In genomic region chr7:151744656-151745055, GRCh38 we compare ENCODE assay signal across 17 cellular contexts.
DNase-seq lines count a peak whose midpoint lies in the region; ATAC-seq, FAIRE-seq and TF ChIP-seq lines count a peak whose summit lies in the region.
"Had no signal": no experiment of that assay in that cellular context is flagged by ENCODE, and none has a peak within 500 bp of the region (broad histone marks: within the 10 kb centered on the region; RNA-seq: fewer than 3 reads in every experiment).

No MANE protein-coding gene starts in this region.

- H4K5ac ChIP-seq in H1 (ENCODE audit: insufficient read length, low read depth, low read length): no peak overlapping the region

- no peaks in the 10 kb centered on the region for H3K27me3 Mint-ChIP-seq in type B pancreatic cell

- POLR2A ChIA-PET in H1 (lab: Charles Lee; ENCODE audit: partially characterized antibody): no interaction called here

- H2BK12ac ChIP-seq in H1 (ENCODE audit: low read depth, low read length): 0 out of 2 replicates have a peak overlapping the region, but pooled peaks have one; percentile 68

- no peaks in the 10 kb centered on the region for H3K23me2 ChIP-seq in H1 (ENCODE audit: low read depth, low read length)

- H2BK120ac ChIP-seq in H1 (replicated peaks; ENCODE audit: low read depth, low read length): no peak overlapping the region

- no peak for FAIRE-seq in H1 (lab: Jason Lieb, UNC)
- FAIRE-seq: GM12891 had no signal

- H3K4me3 Mint-ChIP-seq in type B pancreatic cell: no peak overlapping the region

- no peaks in the 10 kb centered on the region for H3K36me3 Mint-ChIP-seq in type B pancreatic cell

- H3K9me3 ChIP-seq in H1 (ENCODE audit: insufficient read depth in 2 of 2, low read depth in 1 of 2, low read length in 1 of 2) (no peaks in the 10 kb centered on the region), osteoblast (ENCODE audit: low read depth, low read length) (no peaks in the 10 kb centered on the region)

- H3K27ac ChIP-seq in H1 (ENCODE audit: low read depth, low read length) (no peak overlapping the region), osteoblast (ENCODE audit: low read depth, low read length) (peak overlapping the region; percentile 73)
- H3K27ac ChIP-seq: SK-N-MC, skin epidermis had no signal

- H4K20me1 ChIP-seq in H1 (replicated peaks in 1 of 2; ENCODE audit: control insufficient read depth in 1 of 2, insufficient read depth in 2 of 2, low read length in 2 of 2) (no peaks in the 10 kb centered on the region), osteoblast (ENCODE audit: insufficient read depth, low read length) (no peaks in the 10 kb centered on the region)

- H2AK5ac ChIP-seq in H1 (ENCODE audit: low read depth, low read length): no peak overlapping the region

- H3K27me3 ChIP-seq in H1 (replicated peaks in 1 of 4; ENCODE audit: control insufficient read depth in 3 of 4, extremely low read depth in 1 of 4, insufficient read depth in 3 of 4, low read length in 3 of 4) (no peaks in the 10 kb centered on the region), osteoblast (ENCODE audit: insufficient read depth, low read length) (no peaks in the 10 kb centered on the region)

- no peaks in the 10 kb centered on the region for H3K36me3 ChIP-seq in H1 (ENCODE audit: control insufficient read depth in 2 of 4, insufficient read depth in 4 of 4, low read length in 3 of 4)
- no peaks in the 10 kb centered on the region for H3K36me3 ChIP-seq in osteoblast (ENCODE audit: insufficient read depth, low read length)

- no peak overlapping the region for H3K23ac ChIP-seq in H1 (ENCODE audit: insufficient read length)

- H2BK15ac ChIP-seq in H1 (ENCODE audit: low read length): peak overlapping the region; percentile 77; the same call in 1 of the 2 replicates

- intact Hi-C loops in Right ventricle myocardium superior (cut with DNase I): no loop called here
- intact Hi-C loops in Right ventricle myocardium inferior (cut with DNase I): loop anchor here (2.0 kb wide), 1 partner anchor 22 kb away; no protein-coding TSS in a partner anchor

- H3K56ac ChIP-seq in H1 (replicated peaks; ENCODE audit: insufficient read length, low read depth, low read length): no peak overlapping the region

- ATAC-seq in Right ventricle myocardium superior (ENCODE audit: poor library complexity): peak; percentile 1
- ATAC-seq in Right ventricle myocardium inferior: no peak
- no peak for ATAC-seq in HG02642 (IDR thresholded peaks at IDR 0.05; ENCODE audit: poor library complexity, unreplicated experiment)

- no peaks in the 10 kb centered on the region for H3K79me2 ChIP-seq in H1 (ENCODE audit: control insufficient read depth in 1 of 2, insufficient read depth in 2 of 2, low read length in 2 of 2)
- no peaks in the 10 kb centered on the region for H3K79me2 ChIP-seq in osteoblast (ENCODE audit: insufficient read depth, low read length)

- no peak for TF ChIP-seq RAD21 in H1 (IDR thresholded peaks at IDR 0.05 in 1 of 2, conservative IDR thresholded peaks at IDR 0.05 in 1 of 2; ENCODE audit: low read depth in 2 of 2, low read length in 2 of 2)

- DNase-seq in Right ventricle myocardium superior: no peak
- no peak for DNase-seq in Right ventricle myocardium inferior (ENCODE audit: missing footprints)
- DNase-seq in H1 (ENCODE audit: low read depth in 1 of 2, low spot score in 2 of 2): no peak
- no peak for DNase-seq in osteoblast (ENCODE audit: insufficient read length, low spot score, missing footprints)
- DNase-seq in type B pancreatic cell (ENCODE audit: extremely low spot score, unreplicated experiment): no peak
- DNase-seq in SW 1271 (lab: John Stamatoyannopoulos, UW): no peak
- no peak for DNase-seq in hippocampal formation (lab: John Stamatoyannopoulos, UW)
- DNase-seq: activated CD4-positive, alpha-beta T cell treated with anti-CD3 and anti-CD28 coated beads for 4 hours; activated gamma-delta T cell; NCI-H1436 treated with DMSO at 0.1 percent for 48 hours; NCI-H2171 treated with DMSO at 0.1 percent for 48 hours; NCI-H748 treated with DMSO at 0.1 percent for 48 hours; stimulated activated CD4-positive, alpha-beta T cell treated with anti-CD3 and anti-CD28 coated beads, Interleukin-4, amount 100 ng/mL, for 1 hour had no signal

- CTCF ChIA-PET in H1 (lab: Charles Lee; ENCODE audit: partially characterized antibody): interaction anchor here (1.3 to 3.4 kb wide), 5 partner anchors 9 to 376 kb away, joined by 3 to 17 read pairs (median 8); no protein-coding TSS in a partner anchor

- H3K4me1 Mint-ChIP-seq in type B pancreatic cell (ENCODE audit: unreplicated experiment): peaks cover 28% of the 10 kb centered on the region

- H3K4me2 ChIP-seq in H1 (ENCODE audit: insufficient read depth in 1 of 2, low read depth in 2 of 2, low read length in 2 of 2): no peak overlapping the region
- peak overlapping the region; percentile 39 for H3K4me2 ChIP-seq in osteoblast (ENCODE audit: insufficient read depth, low read length)

- H2BK20ac ChIP-seq in H1 (ENCODE audit: low read length): no peak overlapping the region

- no peak overlapping the region for H2AFZ ChIP-seq in H1 (ENCODE audit: low read length)
- H2AFZ ChIP-seq in osteoblast (ENCODE audit: low read length): peak overlapping the region; percentile 28

- no peak overlapping the region for H3K14ac ChIP-seq in H1 (ENCODE audit: insufficient read length)

- WGBS in H1 (ENCODE audit: extremely low coverage in 1 of 2, insufficient coverage in 1 of 2, insufficient read length in 1 of 2, insufficient replicate concordance in 2 of 2, low coverage in 1 of 2, low lambda C conversion rate in 2 of 2, missing lambda C conversion rate in 1 of 2), 2 experiments: 83% methylated on average over 10 of the region's 11 CpGs; no CpG with 5 or more reads in 1 of the 2 experiments

- peak overlapping the region; percentile 85 for H3K27ac Mint-ChIP-seq in type B pancreatic cell

- TF ChIP-seq CTCF in H1 (IDR thresholded peaks at IDR 0.05; ENCODE audit: control extremely low read depth in 1 of 3, insufficient read depth in 1 of 3, low read depth in 1 of 3, low read length in 3 of 3) (no peak), osteoblast (IDR thresholded peaks at IDR 0.05; ENCODE audit: extremely low read depth, low read depth, low read length) (no peak), type B pancreatic cell (conservative IDR thresholded peaks at IDR 0.05) (no peak)

- no peaks in the 10 kb centered on the region for H3K9me3 Mint-ChIP-seq in type B pancreatic cell

- no peak overlapping the region for H4K91ac ChIP-seq in H1 (replicated peaks; ENCODE audit: insufficient read length, low read length)

- H3K18ac ChIP-seq in H1 (ENCODE audit: extremely low read depth, low read length): no peak overlapping the region

- H3K4ac ChIP-seq in H1 (replicated peaks; ENCODE audit: insufficient read length, low read depth, low read length): no peak overlapping the region

- H3K9ac ChIP-seq in H1 (replicated peaks in 1 of 4; ENCODE audit: extremely low read depth in 1 of 4, low read depth in 3 of 4, low read length in 3 of 4): no peak overlapping the region

- H3K4me3 ChIP-seq in H1 (ENCODE audit: extremely low read depth in 1 of 4, insufficient read depth in 2 of 4, low read depth in 3 of 4, low read length in 4 of 4) (no peak overlapping the region), osteoblast (ENCODE audit: insufficient read depth, low read length) (no peak overlapping the region)
- H3K4me3 ChIP-seq: SK-N-MC, skin epidermis had no signal

- no peaks in the 10 kb centered on the region for H3K79me1 ChIP-seq in H1 (ENCODE audit: low read depth, low read length)

- TF ChIP-seq POLR2A in H1 (IDR thresholded peaks at IDR 0.05; ENCODE audit: control extremely low read depth in 1 of 2, low read depth in 2 of 2, low read length in 2 of 2): no peak

- no peak for TF ChIP-seq EP300 in H1 (IDR thresholded peaks at IDR 0.05; ENCODE audit: borderline replicate concordance in 1 of 2, low read depth in 2 of 2, low read length in 2 of 2)

- H4K8ac ChIP-seq in H1 (ENCODE audit: extremely low read depth, insufficient read depth, low read length): no peak overlapping the region

- H3K4me1 ChIP-seq in H1 (replicated peaks in 1 of 4; ENCODE audit: control insufficient read depth in 3 of 4, insufficient read depth in 4 of 4, low read length in 3 of 4) (peaks cover 6 to 16% (median 10%) of the 10 kb centered on the region in 4 experiments; a peak in 6 of 7 replicates), osteoblast (ENCODE audit: insufficient read depth, low read length) (peaks cover 40% of the 10 kb centered on the region)

- H2BK5ac ChIP-seq in H1 (ENCODE audit: low read depth, low read length): no peak overlapping the region

TF ChIP-seq in H1, 55 proteins besides CTCF, POLR2A, EP300 and RAD21:
- TF ChIP-seq ZNF274 (IDR thresholded peaks at IDR 0.05; ENCODE audit: borderline replicate concordance, extremely low read depth, low read length): no peak
- no peak for TF ChIP-seq FOSL1 (IDR thresholded peaks at IDR 0.05; ENCODE audit: insufficient read depth, low read depth, low read length)
- TF ChIP-seq RNF2 (IDR thresholded peaks at IDR 0.05; ENCODE audit: borderline replicate concordance, low read depth, low read length, missing control alignments, poor library complexity, severe bottlenecking): no peak
- no peak for TF ChIP-seq TBP (IDR thresholded peaks at IDR 0.05; ENCODE audit: low read depth, low read length)
- TF ChIP-seq TAF7 (optimal IDR thresholded peaks at IDR 0.05; ENCODE audit: borderline replicate concordance, low read depth, low read length): no peak
- TF ChIP-seq SUZ12 (IDR thresholded peaks at IDR 0.05; ENCODE audit: low read length): no peak
- TF ChIP-seq JUN (IDR thresholded peaks at IDR 0.05; ENCODE audit: low read depth, low read length): no peak
- no peak for TF ChIP-seq SP4 (IDR thresholded peaks at IDR 0.05; ENCODE audit: low read length)
- TF ChIP-seq KDM5A (IDR thresholded peaks at IDR 0.05; ENCODE audit: low read length): no peak
- no peak for TF ChIP-seq SP1 (IDR thresholded peaks at IDR 0.05; ENCODE audit: low read depth, low read length)
- TF ChIP-seq BACH1 (IDR thresholded peaks at IDR 0.05; ENCODE audit: low read length): no peak
- TF ChIP-seq CHD1 (IDR thresholded peaks at IDR 0.05; ENCODE audit: low read depth, low read length): no peak
- TF ChIP-seq CHD2 (IDR thresholded peaks at IDR 0.05; ENCODE audit: low read length): no peak
- TF ChIP-seq CEBPB (IDR thresholded peaks at IDR 0.05; ENCODE audit: low read depth, low read length): no peak
- no peak for TF ChIP-seq E2F6 (IDR thresholded peaks at IDR 0.05)
- no peak for TF ChIP-seq SIRT6 (IDR thresholded peaks at IDR 0.05; ENCODE audit: low read length)
TF ChIP-seq in H1: peak in this region for 0.
